In genomic region chr15:92900712-92901052, GRCh38 we compare ENCODE assay signal across 8 cellular contexts. TPM values are rescaled to one million over a fixed set of nuclear protein-coding genes. Genes with fewer than 3 reads are reported as not detected.
DNase-seq lines count a peak whose midpoint lies in the region; ATAC-seq, FAIRE-seq and TF ChIP-seq lines count a peak whose summit lies in the region.

No MANE protein-coding gene starts in this region.

- H3K4me1 ChIP-seq in DND-41 (ENCODE audit: insufficient read depth, low read length) (peaks cover 51% of the 10 kb centered on the region), osteoblast (ENCODE audit: insufficient read depth, low read length) (peaks cover 23% of the 10 kb centered on the region)

- H3K27ac ChIP-seq in DND-41 (ENCODE audit: low read length) (peak overlapping the region; percentile 99), osteoblast (ENCODE audit: low read depth, low read length) (peak overlapping the region; percentile 100)

- H3K4me2 ChIP-seq in DND-41 (ENCODE audit: insufficient read depth, low read length) = peak overlapping the region; percentile 80
- peak overlapping the region; percentile 94 for H3K4me2 ChIP-seq in osteoblast (ENCODE audit: insufficient read depth, low read length)

- peak overlapping the region; percentile 93 for H3K9ac ChIP-seq in DND-41 (ENCODE audit: low read depth, low read length)

- ATAC-seq in DND-41 (ENCODE audit: insufficient read depth, low read depth) (no peak), HG02870 (IDR thresholded peaks at IDR 0.05; ENCODE audit: unreplicated experiment) (no peak), GM19395 (IDR thresholded peaks at IDR 0.05; ENCODE audit: unreplicated experiment) (no peak), GM21381 (IDR thresholded peaks at IDR 0.05; ENCODE audit: unreplicated experiment) (no peak)

- H3K9me3 ChIP-seq in DND-41 (ENCODE audit: insufficient read depth, low read length, severe bottlenecking) (no peaks in the 10 kb centered on the region), osteoblast (ENCODE audit: low read depth, low read length) (no peaks in the 10 kb centered on the region)

- H3K4me3 ChIP-seq in DND-41 (ENCODE audit: low read depth in 1 of 2, low read length in 2 of 2) = peak overlapping the region; percentile 80 to 96
- H3K4me3 ChIP-seq in osteoblast (ENCODE audit: insufficient read depth, low read length) = peak overlapping the region; percentile 83

- H2AFZ ChIP-seq in DND-41 (ENCODE audit: low read depth, low read length) (no peak overlapping the region), osteoblast (ENCODE audit: low read length) (no peak overlapping the region)

- H3K27me3 ChIP-seq in DND-41 (ENCODE audit: insufficient read depth, low read length, poor library complexity) = no peaks in the 10 kb centered on the region
- no peaks in the 10 kb centered on the region for H3K27me3 ChIP-seq in osteoblast (ENCODE audit: insufficient read depth, low read length)

- H4K20me1 ChIP-seq in DND-41 (ENCODE audit: insufficient read depth, low read length) (no peaks in the 10 kb centered on the region), osteoblast (ENCODE audit: insufficient read depth, low read length) (no peaks in the 10 kb centered on the region)

- H3K36me3 ChIP-seq in DND-41 (ENCODE audit: insufficient read depth, low read length) (peaks cover 46% of the 10 kb centered on the region), osteoblast (ENCODE audit: insufficient read depth, low read length) (peaks cover 31% of the 10 kb centered on the region)

- no peak for DNase-seq in DND-41
- DNase-seq in OCI-M1 (lab: John Stamatoyannopoulos, UW) = peak; percentile 71
- DNase-seq in osteoblast (ENCODE audit: insufficient read length, low spot score, missing footprints) = no peak
- no peak for DNase-seq in islet precursor cell

- H3K79me2 ChIP-seq in DND-41 (ENCODE audit: insufficient read depth, low read length) = peaks cover 96% of the 10 kb centered on the region
- H3K79me2 ChIP-seq in osteoblast (ENCODE audit: insufficient read depth, low read length) = peaks cover 97% of the 10 kb centered on the region

- FAIRE-seq in endometrium (lab: Jason Lieb, UNC) = peak; percentile 58

- TF ChIP-seq CTCF in DND-41 (IDR thresholded peaks at IDR 0.05; ENCODE audit: borderline replicate concordance, extremely low read depth, low read length, poor library complexity, severe bottlenecking) (no peak), osteoblast (IDR thresholded peaks at IDR 0.05; ENCODE audit: extremely low read depth, low read depth, low read length) (no peak)

RNA-seq across cellular contexts. Expression of gene CHD2, which starts 0.6 kb away (rescaled TPM):
- total RNA-seq in osteoblast = 94.0 and 98.8 TPM in 2 replicates
